8 cellular contexts compared by ENCODE assay signal in genomic region chr7:74289018-74289659, GRCh38. TPM values are rescaled to one million over a fixed set of nuclear protein-coding genes. Genes with fewer than 3 reads are reported as not detected.
DNase-seq lines count a peak whose midpoint lies in the region; ATAC-seq and TF ChIP-seq lines count a peak whose summit lies in the region.

CLIP2 (plus strand) TSS chr7:74289407; CDS start chr7:74317547, 28,140 bp downstream.

- TF ChIP-seq CTCF in WTC11 (IDR thresholded peaks at IDR 0.05), result no peak
- no peak for TF ChIP-seq CTCF in mammary epithelial cell (conservative IDR thresholded peaks at IDR 0.05 in 1 of 2, IDR thresholded peaks at IDR 0.05 in 1 of 2; ENCODE audit: extremely low read depth in 1 of 2, insufficient read depth in 1 of 2, low read depth in 1 of 2, low read length in 2 of 2)

- H3K9me3 ChIP-seq in mammary epithelial cell (replicated peaks; ENCODE audit: insufficient read depth, low read length), result no peaks in the 10 kb centered on the region
- no peaks in the 10 kb centered on the region for H3K9me3 ChIP-seq in skeletal muscle tissue (ENCODE audit: control insufficient read depth in 3 of 3, low read length in 3 of 3)

- ATAC-seq in WTC11, result peak; percentile 74
- ATAC-seq in HG03520 (IDR thresholded peaks at IDR 0.05; ENCODE audit: unreplicated experiment), result no peak

- H3K4me1 ChIP-seq in mammary epithelial cell (ENCODE audit: insufficient read depth, low read length) (peaks cover 24% of the 10 kb centered on the region), skeletal muscle tissue (ENCODE audit: control insufficient read depth in 3 of 3, insufficient read depth in 3 of 3, low read length in 3 of 3) (peaks cover 20 to 27% (median 23%) of the 10 kb centered on the region in 3 donors)

- POLR2A ChIA-PET in WTC11 (lab: Charles Lee), result interaction anchor here (1.0 kb wide), 1 partner anchor 17 kb away, joined by 3 read pairs; no protein-coding TSS in a partner anchor

- peak within 1 kb of the TSS; percentile 85 for H3K4me3 Mint-ChIP-seq in WTC11

- H4K20me1 ChIP-seq in mammary epithelial cell (ENCODE audit: insufficient read depth, low read length), result no peaks in the 10 kb centered on the region

- H3K4me2 ChIP-seq in mammary epithelial cell (ENCODE audit: insufficient read depth, low read depth, low read length), result peak within 1 kb of the TSS; percentile 84

- intact Hi-C loops in mammary epithelial cell (cut with micrococcal nuclease), result loop anchor here (1.0 kb wide), 1 partner anchor 19 kb away; no protein-coding TSS in a partner anchor

- peaks cover 43% of the 10 kb centered on the region for H3K79me2 ChIP-seq in mammary epithelial cell (ENCODE audit: insufficient read depth, low read length)

- no TSS peak for BruUV-seq in mammary epithelial cell (replicated peaks; lab: Mats Ljungman, UMichigan)

- H3K36me3 ChIP-seq in H7 (replicated peaks; ENCODE audit: control insufficient read depth, insufficient read depth, low read length) (no peaks in the 10 kb centered on the region; the same call in 1 of the 2 replicates), mammary epithelial cell (ENCODE audit: insufficient read depth, low read length) (no peaks in the 10 kb centered on the region), skeletal muscle tissue (ENCODE audit: control insufficient read depth in 3 of 3, insufficient read depth in 3 of 3, low read length in 3 of 3) (no peaks in the 10 kb centered on the region)

- peak within 1 kb of the TSS; percentile 23 for H3K9ac ChIP-seq in mammary epithelial cell (ENCODE audit: insufficient read depth, low read length)
- H3K9ac ChIP-seq in skeletal muscle tissue (ENCODE audit: low read depth in 1 of 3, low read length in 3 of 3), result peak within 1 kb of the TSS; percentile 71 to 80 (median 78)

- H3K4me1 Mint-ChIP-seq in WTC11, result peaks cover 55% of the 10 kb centered on the region

- DNase-seq in DMS53 treated with DMSO at 0.1 percent for 48 hours (lab: John Stamatoyannopoulos, UW; ENCODE audit: unreplicated experiment) (peak; percentile 65), H7 (peak; percentile 98), NCI-H2029 (lab: John Stamatoyannopoulos, UW) (peak; percentile 75), WTC11 (ENCODE audit: low spot score) (peak; percentile 77), mammary epithelial cell (peak; percentile 76), iPS-NIHi11 (ENCODE audit: low spot score) (peak; percentile 97)

- no peaks in the 10 kb centered on the region for H3K36me3 Mint-ChIP-seq in WTC11

- H3K9me3 Mint-ChIP-seq in WTC11, result no peaks in the 10 kb centered on the region

- peak within 1 kb of the TSS; percentile 26 for H3K27ac ChIP-seq in mammary epithelial cell (ENCODE audit: insufficient read depth, low read depth, low read length)
- no peak within 1 kb of the TSS for H3K27ac ChIP-seq in skeletal muscle tissue (ENCODE audit: low read depth, low read length)

- H3K27me3 ChIP-seq in H7 (ENCODE audit: control insufficient read depth, insufficient read depth, low read length) (peaks cover 8% of the 10 kb centered on the region), mammary epithelial cell (ENCODE audit: insufficient read depth, low read length) (no peaks in the 10 kb centered on the region), skeletal muscle tissue (ENCODE audit: control insufficient read depth in 3 of 3, insufficient read depth in 3 of 3, low read length in 3 of 3) (peaks cover 0 to 5% (median 5%) of the 10 kb centered on the region in 3 donors)

- 0% methylated on average over 13 of the region's 67 CpGs for WGBS in mammary epithelial cell (ENCODE audit: low coverage, missing lambda C conversion rate)

- peak within 1 kb of the TSS; percentile 84; the same call in 1 of the 2 replicates for H3K27ac Mint-ChIP-seq in WTC11

- in situ Hi-C loops in mammary epithelial cell (cut with MboI; ENCODE audit: low sequenced_read_pairs in 2 of 2), result loop anchor here in 1 of 2 donors (25.0 kb wide), 1 partner anchor 98 kb away; no protein-coding TSS in a partner anchor

- CTCF ChIA-PET in WTC11 (lab: Charles Lee) (interaction anchor here (0.6 to 7.8 kb wide), 9 partner anchors 10 to 116 kb away, joined by 3 to 108 read pairs (median 5); no protein-coding TSS in a partner anchor), mammary epithelial cell (lab: Charles Lee; ENCODE audit: low non-redundant PET) (interaction anchor here (0.6 kb wide), 1 partner anchor 14 kb away, joined by 3 read pairs; no protein-coding TSS in a partner anchor)

- H3K27me3 Mint-ChIP-seq in WTC11 (ENCODE audit: low read depth), result peaks cover 5% of the 10 kb centered on the region

- H2AFZ ChIP-seq in mammary epithelial cell (ENCODE audit: low read depth, low read length), result peak within 1 kb of the TSS; percentile 89

- dilution Hi-C loops in mammary epithelial cell (cut with HindIII; ENCODE audit: low sequenced_read_pairs), result loop anchor here (10.0 kb wide), 1 partner anchor 106 kb away; no protein-coding TSS in a partner anchor

- peak within 1 kb of the TSS; percentile 75 for H3K4me3 ChIP-seq in H7 (ENCODE audit: insufficient read depth, low read depth, low read length)
- H3K4me3 ChIP-seq in mammary epithelial cell (replicated peaks in 1 of 3; ENCODE audit: insufficient read depth in 1 of 3, low read depth in 2 of 3, low read length in 3 of 3), result peak within 1 kb of the TSS; percentile 57 to 92 (median 63)
- peak within 1 kb of the TSS; percentile 65 to 83 (median 78) for H3K4me3 ChIP-seq in skeletal muscle tissue (ENCODE audit: low read length in 3 of 3)

TF ChIP-seq in WTC11, 78 proteins besides CTCF, POLR2A, EP300 and RAD21:
- TF ChIP-seq SP1 (CRISPR knock-in tag; conservative IDR thresholded peaks at IDR 0.05) (peak; percentile 65; the same call in 1 of the 2 replicates), ZNF423 (CRISPR knock-in tag; IDR thresholded peaks at IDR 0.05) (no peak), E2F5 (CRISPR knock-in tag; IDR thresholded peaks at IDR 0.05) (0 out of 2 replicates have a peak, but pooled peaks have one; percentile 30), FOXK1 (CRISPR knock-in tag; IDR thresholded peaks at IDR 0.05) (0 out of 2 replicates have a peak, but pooled peaks have one; percentile 33), CREM (CRISPR knock-in tag; IDR thresholded peaks at IDR 0.05) (0 out of 2 replicates have a peak, but pooled peaks have one; percentile 35), ESRRA (CRISPR knock-in tag; IDR thresholded peaks at IDR 0.05; ENCODE audit: borderline replicate concordance) (0 out of 2 replicates have a peak, but pooled peaks have one; percentile 58), USF1 (CRISPR knock-in tag; IDR thresholded peaks at IDR 0.05) (no peak), ATF1 (CRISPR knock-in tag; IDR thresholded peaks at IDR 0.05) (no peak), TP53 (CRISPR knock-in tag; IDR thresholded peaks at IDR 0.05) (0 out of 2 replicates have a peak, but pooled peaks have one; percentile 57), TEAD4 (CRISPR knock-in tag; IDR thresholded peaks at IDR 0.05) (no peak)

RNA-seq across cellular contexts. Expression of gene CLIP2, which starts in this region (rescaled TPM):
- 30.1 and 43.6 TPM in 2 replicates for total RNA-seq in H7 (2014; rRNA removed; shearing (Covaris generic))
- total RNA-seq in WTC11 (2021) (48.1 to 49.7 TPM (median 48.4 TPM) in 3 replicates), mammary epithelial cell (10 to 100 TPM; 34.3 to 37.9 TPM), skeletal muscle tissue (21.9 TPM)
- 7.2 TPM for polyA plus RNA-seq in mammary epithelial cell
- 15.3 TPM for polyA minus RNA-seq in mammary epithelial cell
